In the genomic region with DNA sequence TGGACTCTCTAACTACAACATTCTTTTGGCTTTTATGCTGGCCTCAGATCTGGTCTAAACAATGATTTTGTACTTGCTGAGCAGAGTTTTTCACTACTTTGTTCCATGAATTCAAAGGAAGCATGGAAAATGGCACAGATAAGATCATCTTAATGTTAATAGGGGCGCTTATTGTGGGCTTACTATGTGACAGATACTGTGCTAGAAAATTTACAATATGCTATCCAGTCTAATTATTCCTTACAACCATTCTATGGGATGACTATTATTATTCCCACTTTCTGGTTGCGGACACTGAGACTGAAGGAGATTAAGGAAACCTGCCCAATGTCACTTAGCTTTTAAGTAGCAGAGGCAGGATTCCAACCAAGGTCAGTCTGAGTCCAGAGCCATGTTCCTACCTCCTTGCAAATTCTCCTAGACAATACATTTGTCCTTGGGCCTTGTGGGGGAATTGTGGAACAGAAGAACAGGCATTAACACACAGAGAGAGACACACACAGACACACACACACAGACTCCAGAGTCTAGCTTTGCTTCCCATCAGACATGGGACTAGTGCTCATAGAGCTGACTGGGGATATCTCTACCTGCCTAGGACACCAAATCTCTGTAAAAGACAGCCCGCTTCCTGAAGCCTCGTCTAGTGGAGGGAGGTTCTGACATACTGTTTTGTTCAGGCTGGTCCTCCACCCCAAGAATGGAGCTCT, we compare ENCODE assay signal across 1 cellular context.
TF ChIP-seq lines count a peak whose summit lies in the region.

No MANE protein-coding gene starts in this region.

TF ChIP-seq in H1, 55 proteins besides CTCF, POLR2A, EP300 and RAD21 (continued from another document):
- TF ChIP-seq BRCA1 (IDR thresholded peaks at IDR 0.05; ENCODE audit: low read depth, low read length) (no peak), EGR1 (IDR thresholded peaks at IDR 0.05; ENCODE audit: borderline replicate concordance, low read depth, low read length) (no peak), CHD2 (IDR thresholded peaks at IDR 0.05; ENCODE audit: low read length) (no peak), BCL11A (IDR thresholded peaks at IDR 0.05; ENCODE audit: low read depth in 2 of 2, low read length in 2 of 2) (no peak)
- TF ChIP-seq, protein P1, sequence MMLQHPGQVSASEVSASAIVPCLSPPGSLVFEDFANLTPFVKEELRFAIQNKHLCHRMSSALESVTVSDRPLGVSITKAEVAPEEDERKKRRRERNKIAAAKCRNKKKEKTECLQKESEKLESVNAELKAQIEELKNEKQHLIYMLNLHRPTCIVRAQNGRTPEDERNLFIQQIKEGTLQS (IDR thresholded peaks at IDR 0.05; ENCODE audit: insufficient read depth, low read depth, low read length) = no peak
